ENCODE assay signal across 8 cellular contexts in the genomic region with DNA sequence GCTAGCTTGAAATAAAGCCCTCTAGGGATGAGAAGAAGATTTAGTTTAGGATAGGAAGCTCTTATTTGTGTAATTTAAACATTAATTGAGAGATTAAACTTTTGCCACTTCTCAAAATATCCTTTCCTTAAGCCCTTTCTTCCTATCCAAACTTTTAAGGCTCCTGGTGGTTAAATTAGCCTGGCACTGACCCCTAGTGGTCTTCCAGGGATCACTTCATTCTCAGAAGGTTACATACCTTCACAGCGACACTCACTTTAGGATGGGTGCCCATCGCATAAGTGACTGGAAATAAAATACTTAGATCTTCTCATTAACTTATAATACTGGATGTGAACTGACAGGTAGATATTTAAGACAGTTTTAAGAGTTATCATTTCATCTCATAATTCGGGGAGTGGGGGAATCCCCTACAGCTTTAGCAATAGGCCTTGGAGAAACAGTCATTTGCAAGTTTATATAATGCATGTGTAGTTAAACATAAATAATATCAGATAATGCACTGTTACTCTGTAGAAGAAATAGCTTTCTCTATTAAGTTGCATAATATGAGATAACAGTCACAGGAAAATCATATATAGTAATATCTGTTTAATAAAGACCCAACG. TPM values are rescaled to one million over a fixed set of nuclear protein-coding genes. Genes with fewer than 3 reads are reported as not detected.
DNase-seq lines count a peak whose midpoint lies in the region; ATAC-seq and TF ChIP-seq lines count a peak whose summit lies in the region.

No MANE protein-coding gene starts in this region.

- no peak for TF ChIP-seq POLR2A in thyroid gland (IDR thresholded peaks at IDR 0.05)

- H3K27ac ChIP-seq in VCaP (no peak overlapping the region), hepatocyte (no peak overlapping the region), thyroid gland (no peak overlapping the region)

- H3K36me3 ChIP-seq in hepatocyte (replicated peaks; ENCODE audit: insufficient read depth, low read depth) (no peaks in the 10 kb centered on the region), thyroid gland (no peaks in the 10 kb centered on the region)

- no peak for DNase-seq in AG04449 (ENCODE audit: low read depth, low spot score)
- DNase-seq in GM10266 (ENCODE audit: extremely low spot score) = no peak
- peak; percentile 50 for DNase-seq in NCI-H1694 (lab: John Stamatoyannopoulos, UW)
- DNase-seq in hepatocyte (ENCODE audit: low spot score) = peak; percentile 66
- peak; percentile 41 to 53 for DNase-seq in thyroid gland
- no peak for DNase-seq in posterior vena cava (ENCODE audit: low spot score)

- H3K4me2 ChIP-seq in hepatocyte = no peak overlapping the region

- POLR2A ChIA-PET in AG04449 (lab: Yijun Ruan, JAX) = no interaction called here

- 36% methylated on average over 4 of the region's 4 CpGs for WGBS in hepatocyte (ENCODE audit: low lambda C conversion rate, missing lambda C conversion rate)
- WGBS in thyroid gland, 2 donors = 13 to 15% methylated on average over 2 of the region's 4 CpGs

- no peaks in the 10 kb centered on the region for H4K20me1 ChIP-seq in hepatocyte (ENCODE audit: insufficient read depth, poor library complexity, severe bottlenecking)

- ATAC-seq in HG02798 (IDR thresholded peaks at IDR 0.05; ENCODE audit: poor library complexity, unreplicated experiment) = peak; percentile 80

- H3K79me2 ChIP-seq in hepatocyte = no peaks in the 10 kb centered on the region

- CTCF ChIA-PET in AG04449 (lab: Yijun Ruan, JAX) = interaction anchor here (0.6 to 4.5 kb wide), 26 partner anchors 9 to 504 kb away, joined by 3 to 51 read pairs (median 4); a partner anchor contains a TSS

- H3K9me3 ChIP-seq in hepatocyte (ENCODE audit: low read depth) (no peaks in the 10 kb centered on the region), thyroid gland (no peaks in the 10 kb centered on the region)

- no peaks in the 10 kb centered on the region for H3K9me2 ChIP-seq in hepatocyte (replicated peaks; ENCODE audit: insufficient read depth)

- TF ChIP-seq CTCF in AG04449 (IDR thresholded peaks at IDR 0.05; ENCODE audit: insufficient read depth, low read length, missing control alignments) = peak; percentile 43
- TF ChIP-seq CTCF in GM10266 (IDR thresholded peaks at IDR 0.05; ENCODE audit: control insufficient read depth, insufficient read depth, low read depth, missing control alignments) = peak; percentile 63
- peak; percentile 84 for TF ChIP-seq CTCF in VCaP (conservative IDR thresholded peaks at IDR 0.05)
- peak; percentile 77 for TF ChIP-seq CTCF in hepatocyte (IDR thresholded peaks at IDR 0.05; ENCODE audit: poor library complexity)
- peak in 5 of 6 experiments; percentile 16 to 66 (median 62) for TF ChIP-seq CTCF in thyroid gland (IDR thresholded peaks at IDR 0.05)

- intact Hi-C loops in thyroid gland (cut with DNase I) (no loop called here), posterior vena cava (cut with DNase I) (loop anchor here in 1 of 2 donors (10.0 kb wide), 1 partner anchor 600 kb away; no protein-coding TSS in a partner anchor)

- H3K4me3 ChIP-seq in AG04449 (ENCODE audit: low read depth, low read length) (no peak overlapping the region), hepatocyte (no peak overlapping the region), thyroid gland (replicated peaks in 1 of 3) (no peak overlapping the region)

- no peak overlapping the region for H2AFZ ChIP-seq in hepatocyte

- H3K4me1 ChIP-seq in hepatocyte (ENCODE audit: insufficient read depth) = peaks cover 12% of the 10 kb centered on the region
- peaks cover 3 to 8% of the 10 kb centered on the region in 2 donors for H3K4me1 ChIP-seq in thyroid gland

- peaks cover 80% of the 10 kb centered on the region for H3K27me3 ChIP-seq in hepatocyte
- peaks cover 28% of the 10 kb centered on the region for H3K27me3 ChIP-seq in thyroid gland

RNA-seq across cellular contexts. Expression of a gene that starts 7.4 kb away (rescaled TPM):
- total RNA-seq in hepatocyte (not detected in 2 replicates), thyroid gland (not detected), posterior vena cava (1 to 10 TPM; 2.6 to 6.4 TPM)
- polyA plus RNA-seq in hepatocyte = 0.34 TPM in 1 of 2 replicates, not detected in the other

RNA-seq across cellular contexts. Expression of a gene that starts 22.2 kb away (rescaled TPM):
- total RNA-seq in hepatocyte = 9.0 and 25.3 TPM in 2 replicates
- 14.4 and 15.7 TPM in 2 replicates for polyA plus RNA-seq in hepatocyte
- total RNA-seq in thyroid gland = 10 to 100 TPM in 2 of 4 donors, 1 to 10 TPM in 1, not detected in 1; 7.1 to 11.6 (median 10.7) TPM
- 1 to 10 TPM; 2.0 to 4.2 TPM for total RNA-seq in posterior vena cava

Comparison
In these comparisons a context has a peak if more than half of its experiments do, and no peak if none do; other contexts are left out.
1. DNase-seq: peak in NCI-H1694 (single experiment), hepatocyte (single experiment) and thyroid gland (2 of 2); none in AG04449 (single experiment), GM10266 (single experiment) and posterior vena cava (single experiment).
2. Peak in every context shown above with its lines, with median percentiles within 50 percentile points of each other: CTCF ChIP-seq.